8 cellular contexts compared by ENCODE assay signal in the genomic region with DNA sequence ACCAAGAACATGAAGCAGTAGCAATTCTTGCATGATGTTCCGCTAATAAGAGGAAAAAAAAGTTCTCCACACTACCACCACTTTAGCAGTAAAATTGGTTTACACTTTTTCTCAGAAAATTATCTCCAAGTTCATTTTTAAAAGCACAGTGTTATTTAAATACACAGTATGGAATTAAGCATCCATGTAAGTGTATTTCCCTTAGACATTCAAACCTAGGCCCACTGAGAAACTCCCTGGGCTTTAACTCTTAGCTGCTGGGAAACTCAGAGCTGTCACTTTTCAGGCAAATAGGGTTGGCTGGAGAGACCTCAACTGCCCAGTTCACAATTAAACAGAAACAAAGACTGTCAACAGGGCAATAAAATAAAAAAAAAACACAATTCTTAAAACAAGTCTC. TPM values are rescaled to one million over a fixed set of nuclear protein-coding genes. Genes with fewer than 3 reads are reported as not detected.
DNase-seq lines count a peak whose midpoint lies in the region; ATAC-seq and TF ChIP-seq lines count a peak whose summit lies in the region.

No MANE protein-coding gene starts in this region.

- H3K4me3 ChIP-seq in kidney epithelial cell (ENCODE audit: low read depth, low read length) (peak overlapping the region; percentile 2), suprapubic skin (peak overlapping the region; percentile 74)

- TF ChIP-seq EP300 in suprapubic skin (IDR thresholded peaks at IDR 0.05) = no peak

- H3K27me3 Mint-ChIP-seq in T-helper 2 cell treated with Interferon-gamma antibody and Interleukin-4, amounts not matched to agents 5 μg/mL and 100 μg/mL, for 36 hours (ENCODE audit: low read depth) = no peaks in the 10 kb centered on the region
- H3K27me3 Mint-ChIP-seq in activated naive CD8-positive, alpha-beta T cell treated with anti-CD3 and anti-CD28 coated beads, Interleukin-2, amount 50 U/mL, for 24 hours = peaks cover 2% of the 10 kb centered on the region

- no peak for DNase-seq in T-helper 2 cell treated with Interferon-gamma antibody and Interleukin-4, amounts not matched to agents 5 μg/mL and 100 μg/mL, for 36 hours (ENCODE audit: low spot score)
- DNase-seq in T-helper 2 cell = no peak
- DNase-seq in activated naive CD8-positive, alpha-beta T cell treated with anti-CD3 and anti-CD28 coated beads, Interleukin-2, amount 50 U/mL, for 24 hours = no peak
- DNase-seq in kidney epithelial cell (ENCODE audit: low read depth) = no peak
- no peak for DNase-seq in suprapubic skin (ENCODE audit: low spot score in 2 of 2)
- DNase-seq in activated CD8-positive, alpha-beta memory T cell treated with anti-CD3 and anti-CD28 coated beads, Interleukin-2, amount 50 U/mL, for 4 hours = no peak

- H3K4me1 Mint-ChIP-seq in T-helper 2 cell treated with Interferon-gamma antibody and Interleukin-4, amounts not matched to agents 5 μg/mL and 100 μg/mL, for 36 hours (ENCODE audit: low read depth) = peaks cover 52% of the 10 kb centered on the region
- peaks cover 34% of the 10 kb centered on the region for H3K4me1 Mint-ChIP-seq in activated naive CD8-positive, alpha-beta T cell treated with anti-CD3 and anti-CD28 coated beads, Interleukin-2, amount 50 U/mL, for 24 hours

- no peaks in the 10 kb centered on the region for H3K9me3 Mint-ChIP-seq in T-helper 2 cell treated with Interferon-gamma antibody and Interleukin-4, amounts not matched to agents 5 μg/mL and 100 μg/mL, for 36 hours
- no peaks in the 10 kb centered on the region for H3K9me3 Mint-ChIP-seq in activated naive CD8-positive, alpha-beta T cell treated with anti-CD3 and anti-CD28 coated beads, Interleukin-2, amount 50 U/mL, for 24 hours

- TF ChIP-seq CTCF in kidney epithelial cell (IDR thresholded peaks at IDR 0.05; ENCODE audit: insufficient read depth, low read length, poor library complexity, severe bottlenecking) (no peak), suprapubic skin (IDR thresholded peaks at IDR 0.05) (no peak)

- no peak overlapping the region for H3K27ac Mint-ChIP-seq in T-helper 2 cell treated with Interferon-gamma antibody and Interleukin-4, amounts not matched to agents 5 μg/mL and 100 μg/mL, for 36 hours
- H3K27ac Mint-ChIP-seq in activated naive CD8-positive, alpha-beta T cell treated with anti-CD3 and anti-CD28 coated beads, Interleukin-2, amount 50 U/mL, for 24 hours = no peak overlapping the region

- peak overlapping the region; percentile 58 for H3K27ac ChIP-seq in suprapubic skin

- ATAC-seq in activated naive CD8-positive, alpha-beta T cell treated with anti-CD3 and anti-CD28 coated beads, Interleukin-2, amount 50 U/mL, for 24 hours = no peak
- ATAC-seq in GM19328 (IDR thresholded peaks at IDR 0.05; ENCODE audit: unreplicated experiment) = no peak
- no peak for ATAC-seq in HG02759 (IDR thresholded peaks at IDR 0.05; ENCODE audit: unreplicated experiment)

- H3K36me3 ChIP-seq in kidney epithelial cell (ENCODE audit: control insufficient read depth, insufficient read depth, low read length) = no peaks in the 10 kb centered on the region
- H3K36me3 ChIP-seq in suprapubic skin = no peaks in the 10 kb centered on the region

- H3K27me3 ChIP-seq in kidney epithelial cell (ENCODE audit: control insufficient read depth, insufficient read depth, low read length) = no peaks in the 10 kb centered on the region
- no peaks in the 10 kb centered on the region for H3K27me3 ChIP-seq in suprapubic skin

- peak overlapping the region; percentile 86 for H3K4me3 Mint-ChIP-seq in T-helper 2 cell treated with Interferon-gamma antibody and Interleukin-4, amounts not matched to agents 5 μg/mL and 100 μg/mL, for 36 hours
- peak overlapping the region; percentile 10 for H3K4me3 Mint-ChIP-seq in activated naive CD8-positive, alpha-beta T cell treated with anti-CD3 and anti-CD28 coated beads, Interleukin-2, amount 50 U/mL, for 24 hours

- H3K4me1 ChIP-seq in suprapubic skin = peaks cover 63% of the 10 kb centered on the region

- no peaks in the 10 kb centered on the region for H3K9me3 ChIP-seq in suprapubic skin

- TF ChIP-seq POLR2A in suprapubic skin (IDR thresholded peaks at IDR 0.05) = no peak

- WGBS in suprapubic skin = 83% methylated on average over 1 of the region's 1 CpG

- peaks cover 19% of the 10 kb centered on the region for H3K36me3 Mint-ChIP-seq in T-helper 2 cell treated with Interferon-gamma antibody and Interleukin-4, amounts not matched to agents 5 μg/mL and 100 μg/mL, for 36 hours (ENCODE audit: low read depth)
- H3K36me3 Mint-ChIP-seq in activated naive CD8-positive, alpha-beta T cell treated with anti-CD3 and anti-CD28 coated beads, Interleukin-2, amount 50 U/mL, for 24 hours (ENCODE audit: low read depth) = no peaks in the 10 kb centered on the region

RNA-seq across cellular contexts. Expression of a gene that starts 2.7 kb away (rescaled TPM):
- 31.5 and 35.4 TPM in 2 replicates for total RNA-seq in kidney epithelial cell
- 10 to 100 TPM; 16.0 to 29.0 (median 17.7) TPM for total RNA-seq in suprapubic skin
